In genomic region chr2:241598487-241598886, GRCh38 we compare ENCODE assay signal across 2 cellular contexts.
TF ChIP-seq lines count a peak whose summit lies in the region.

No MANE protein-coding gene starts in this region.

TF ChIP-seq in IMR-90, 13 proteins besides CTCF, POLR2A, EP300 and RAD21:
- TF ChIP-seq, protein P1, sequence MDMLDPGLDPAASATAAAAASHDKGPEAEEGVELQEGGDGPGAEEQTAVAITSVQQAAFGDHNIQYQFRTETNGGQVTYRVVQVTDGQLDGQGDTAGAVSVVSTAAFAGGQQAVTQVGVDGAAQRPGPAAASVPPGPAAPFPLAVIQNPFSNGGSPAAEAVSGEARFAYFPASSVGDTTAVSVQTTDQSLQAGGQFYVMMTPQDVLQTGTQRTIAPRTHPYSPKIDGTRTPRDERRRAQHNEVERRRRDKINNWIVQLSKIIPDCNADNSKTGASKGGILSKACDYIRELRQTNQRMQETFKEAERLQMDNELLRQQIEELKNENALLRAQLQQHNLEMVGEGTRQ (IDR thresholded peaks at IDR 0.05; ENCODE audit: low read depth, low read length) = no peak
- TF ChIP-seq NFE2L2 (IDR thresholded peaks at IDR 0.05; ENCODE audit: low read depth, low read length) = no peak
- no peak for TF ChIP-seq MXI1 (IDR thresholded peaks at IDR 0.05; ENCODE audit: borderline replicate concordance, low read depth, low read length)
- no peak for TF ChIP-seq CHD1 (IDR thresholded peaks at IDR 0.05; ENCODE audit: low read depth, low read length)
- TF ChIP-seq MAFK (IDR thresholded peaks at IDR 0.05; ENCODE audit: low read depth, low read length) = no peak
- no peak for TF ChIP-seq BHLHE40 (IDR thresholded peaks at IDR 0.05; ENCODE audit: low read depth, low read length)
- TF ChIP-seq RFX5 (IDR thresholded peaks at IDR 0.05; ENCODE audit: low read depth, low read length) = no peak
- TF ChIP-seq FOS (IDR thresholded peaks at IDR 0.05; ENCODE audit: low read depth, low read length) = no peak
- TF ChIP-seq ELK1 (IDR thresholded peaks at IDR 0.05; ENCODE audit: borderline replicate concordance, low read depth, low read length) = no peak
- no peak for TF ChIP-seq MAZ (IDR thresholded peaks at IDR 0.05; ENCODE audit: borderline replicate concordance, low read depth, low read length)
- TF ChIP-seq CEBPB (IDR thresholded peaks at IDR 0.05; ENCODE audit: low read depth, low read length) = no peak
- TF ChIP-seq SMC3 (IDR thresholded peaks at IDR 0.05; ENCODE audit: low read depth, low read length) = no peak
- no peak for TF ChIP-seq RCOR1 (IDR thresholded peaks at IDR 0.05; ENCODE audit: insufficient replicate concordance, low read length)

TF ChIP-seq in HepG2, 621 proteins besides CTCF, POLR2A, EP300 and RAD21:
- no peak for TF ChIP-seq REST (IDR thresholded peaks at IDR 0.05; ENCODE audit: borderline replicate concordance in 1 of 2, low read depth in 1 of 2, low read length in 2 of 2)
- TF ChIP-seq DMTF1 (CRISPR knock-in tag; IDR thresholded peaks at IDR 0.05) = no peak
- no peak for TF ChIP-seq ZNF510 (CRISPR knock-in tag; IDR thresholded peaks at IDR 0.05; ENCODE audit: low read depth)
- no peak for TF ChIP-seq NAIF1 (CRISPR knock-in tag; IDR thresholded peaks at IDR 0.05; ENCODE audit: borderline replicate concordance)
- TF ChIP-seq ZNF44 (CRISPR knock-in tag; IDR thresholded peaks at IDR 0.05) = no peak
- TF ChIP-seq MAFK (conservative IDR thresholded peaks at IDR 0.05 in 1 of 2, IDR thresholded peaks at IDR 0.05 in 1 of 2; ENCODE audit: low read length in 2 of 2) = no peak
- peak; percentile 76; the same call in 1 of the 2 replicates for TF ChIP-seq ZKSCAN5 (CRISPR knock-in tag; IDR thresholded peaks at IDR 0.05)
- peak; percentile 46; the same call in 1 of the 2 replicates for TF ChIP-seq SMC3 (IDR thresholded peaks at IDR 0.05; ENCODE audit: low read length)
- TF ChIP-seq, protein P2, sequence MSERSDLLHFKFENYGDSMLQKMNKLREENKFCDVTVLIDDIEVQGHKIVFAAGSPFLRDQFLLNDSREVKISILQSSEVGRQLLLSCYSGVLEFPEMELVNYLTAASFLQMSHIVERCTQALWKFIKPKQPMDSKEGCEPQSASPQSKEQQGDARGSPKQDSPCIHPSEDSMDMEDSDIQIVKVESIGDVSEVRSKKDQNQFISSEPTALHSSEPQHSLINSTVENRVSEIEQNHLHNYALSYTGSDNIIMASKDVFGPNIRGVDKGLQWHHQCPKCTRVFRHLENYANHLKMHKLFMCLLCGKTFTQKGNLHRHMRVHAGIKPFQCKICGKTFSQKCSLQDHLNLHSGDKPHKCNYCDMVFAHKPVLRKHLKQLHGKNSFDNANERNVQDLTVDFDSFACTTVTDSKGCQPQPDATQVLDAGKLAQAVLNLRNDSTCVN (CRISPR knock-in tag; IDR thresholded peaks at IDR 0.05; ENCODE audit: borderline replicate concordance) = no peak
- no peak for TF ChIP-seq SMAD3 (CRISPR knock-in tag; IDR thresholded peaks at IDR 0.05)
- TF ChIP-seq, protein P3, sequence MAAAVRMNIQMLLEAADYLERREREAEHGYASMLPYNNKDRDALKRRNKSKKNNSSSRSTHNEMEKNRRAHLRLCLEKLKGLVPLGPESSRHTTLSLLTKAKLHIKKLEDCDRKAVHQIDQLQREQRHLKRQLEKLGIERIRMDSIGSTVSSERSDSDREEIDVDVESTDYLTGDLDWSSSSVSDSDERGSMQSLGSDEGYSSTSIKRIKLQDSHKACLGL (CRISPR knock-in tag; IDR thresholded peaks at IDR 0.05) = no peak
- no peak for TF ChIP-seq SATB2 (CRISPR knock-in tag; IDR thresholded peaks at IDR 0.05)
- no peak for TF ChIP-seq ZNF343 (CRISPR knock-in tag; IDR thresholded peaks at IDR 0.05)
- TF ChIP-seq, protein P4, sequence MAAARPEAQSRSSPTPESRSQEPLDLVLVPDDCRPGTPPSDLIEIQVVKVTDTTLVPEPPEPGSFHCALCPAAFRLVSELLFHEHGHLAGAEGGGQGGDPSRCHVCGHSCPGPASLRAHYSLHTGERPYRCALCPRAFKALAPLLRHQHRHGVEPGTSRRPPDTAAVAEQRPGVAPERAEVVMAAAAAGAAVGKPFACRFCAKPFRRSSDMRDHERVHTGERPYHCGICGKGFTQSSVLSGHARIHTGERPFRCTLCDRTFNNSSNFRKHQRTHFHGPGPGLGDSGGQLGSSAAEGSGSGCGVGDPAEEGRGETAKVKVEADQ (CRISPR knock-in tag; IDR thresholded peaks at IDR 0.05; ENCODE audit: borderline replicate concordance) = no peak
- TF ChIP-seq ARNT (IDR thresholded peaks at IDR 0.05) = no peak
- TF ChIP-seq GATA4 (IDR thresholded peaks at IDR 0.05; ENCODE audit: borderline replicate concordance, low read depth) = no peak
- TF ChIP-seq SAFB2 (CRISPR knock-in tag; IDR thresholded peaks at IDR 0.05; ENCODE audit: borderline replicate concordance, low read depth) = no peak
- TF ChIP-seq, protein P5, sequence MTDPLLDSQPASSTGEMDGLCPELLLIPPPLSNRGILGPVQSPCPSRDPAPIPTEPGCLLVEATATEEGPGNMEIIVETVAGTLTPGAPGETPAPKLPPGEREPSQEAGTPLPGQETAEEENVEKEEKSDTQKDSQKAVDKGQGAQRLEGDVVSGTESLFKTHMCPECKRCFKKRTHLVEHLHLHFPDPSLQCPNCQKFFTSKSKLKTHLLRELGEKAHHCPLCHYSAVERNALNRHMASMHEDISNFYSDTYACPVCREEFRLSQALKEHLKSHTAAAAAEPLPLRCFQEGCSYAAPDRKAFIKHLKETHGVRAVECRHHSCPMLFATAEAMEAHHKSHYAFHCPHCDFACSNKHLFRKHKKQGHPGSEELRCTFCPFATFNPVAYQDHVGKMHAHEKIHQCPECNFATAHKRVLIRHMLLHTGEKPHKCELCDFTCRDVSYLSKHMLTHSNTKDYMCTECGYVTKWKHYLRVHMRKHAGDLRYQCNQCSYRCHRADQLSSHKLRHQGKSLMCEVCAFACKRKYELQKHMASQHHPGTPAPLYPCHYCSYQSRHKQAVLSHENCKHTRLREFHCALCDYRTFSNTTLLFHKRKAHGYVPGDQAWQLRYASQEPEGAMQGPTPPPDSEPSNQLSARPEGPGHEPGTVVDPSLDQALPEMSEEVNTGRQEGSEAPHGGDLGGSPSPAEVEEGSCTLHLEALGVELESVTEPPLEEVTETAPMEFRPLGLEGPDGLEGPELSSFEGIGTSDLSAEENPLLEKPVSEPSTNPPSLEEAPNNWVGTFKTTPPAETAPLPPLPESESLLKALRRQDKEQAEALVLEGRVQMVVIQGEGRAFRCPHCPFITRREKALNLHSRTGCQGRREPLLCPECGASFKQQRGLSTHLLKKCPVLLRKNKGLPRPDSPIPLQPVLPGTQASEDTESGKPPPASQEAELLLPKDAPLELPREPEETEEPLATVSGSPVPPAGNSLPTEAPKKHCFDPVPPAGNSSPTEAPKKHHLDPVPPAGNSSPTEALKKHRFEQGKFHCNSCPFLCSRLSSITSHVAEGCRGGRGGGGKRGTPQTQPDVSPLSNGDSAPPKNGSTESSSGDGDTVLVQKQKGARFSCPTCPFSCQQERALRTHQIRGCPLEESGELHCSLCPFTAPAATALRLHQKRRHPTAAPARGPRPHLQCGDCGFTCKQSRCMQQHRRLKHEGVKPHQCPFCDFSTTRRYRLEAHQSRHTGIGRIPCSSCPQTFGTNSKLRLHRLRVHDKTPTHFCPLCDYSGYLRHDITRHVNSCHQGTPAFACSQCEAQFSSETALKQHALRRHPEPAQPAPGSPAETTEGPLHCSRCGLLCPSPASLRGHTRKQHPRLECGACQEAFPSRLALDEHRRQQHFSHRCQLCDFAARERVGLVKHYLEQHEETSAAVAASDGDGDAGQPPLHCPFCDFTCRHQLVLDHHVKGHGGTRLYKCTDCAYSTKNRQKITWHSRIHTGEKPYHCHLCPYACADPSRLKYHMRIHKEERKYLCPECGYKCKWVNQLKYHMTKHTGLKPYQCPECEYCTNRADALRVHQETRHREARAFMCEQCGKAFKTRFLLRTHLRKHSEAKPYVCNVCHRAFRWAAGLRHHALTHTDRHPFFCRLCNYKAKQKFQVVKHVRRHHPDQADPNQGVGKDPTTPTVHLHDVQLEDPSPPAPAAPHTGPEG (CRISPR knock-in tag; IDR thresholded peaks at IDR 0.05) = no peak
- no peak for TF ChIP-seq ZSCAN21 (CRISPR knock-in tag; IDR thresholded peaks at IDR 0.05; ENCODE audit: borderline replicate concordance)
- TF ChIP-seq STAG1 (CRISPR knock-in tag; IDR thresholded peaks at IDR 0.05) = peak; percentile 79
- TF ChIP-seq KLF11 (CRISPR knock-in tag; IDR thresholded peaks at IDR 0.05) = no peak
- TF ChIP-seq ATAD3A (CRISPR knock-in tag; IDR thresholded peaks at IDR 0.05) = no peak
- TF ChIP-seq AFF4 (CRISPR knock-in tag; IDR thresholded peaks at IDR 0.05) = no peak
